Comparison of ENCODE assay signal across 8 cellular contexts in the genomic region with DNA sequence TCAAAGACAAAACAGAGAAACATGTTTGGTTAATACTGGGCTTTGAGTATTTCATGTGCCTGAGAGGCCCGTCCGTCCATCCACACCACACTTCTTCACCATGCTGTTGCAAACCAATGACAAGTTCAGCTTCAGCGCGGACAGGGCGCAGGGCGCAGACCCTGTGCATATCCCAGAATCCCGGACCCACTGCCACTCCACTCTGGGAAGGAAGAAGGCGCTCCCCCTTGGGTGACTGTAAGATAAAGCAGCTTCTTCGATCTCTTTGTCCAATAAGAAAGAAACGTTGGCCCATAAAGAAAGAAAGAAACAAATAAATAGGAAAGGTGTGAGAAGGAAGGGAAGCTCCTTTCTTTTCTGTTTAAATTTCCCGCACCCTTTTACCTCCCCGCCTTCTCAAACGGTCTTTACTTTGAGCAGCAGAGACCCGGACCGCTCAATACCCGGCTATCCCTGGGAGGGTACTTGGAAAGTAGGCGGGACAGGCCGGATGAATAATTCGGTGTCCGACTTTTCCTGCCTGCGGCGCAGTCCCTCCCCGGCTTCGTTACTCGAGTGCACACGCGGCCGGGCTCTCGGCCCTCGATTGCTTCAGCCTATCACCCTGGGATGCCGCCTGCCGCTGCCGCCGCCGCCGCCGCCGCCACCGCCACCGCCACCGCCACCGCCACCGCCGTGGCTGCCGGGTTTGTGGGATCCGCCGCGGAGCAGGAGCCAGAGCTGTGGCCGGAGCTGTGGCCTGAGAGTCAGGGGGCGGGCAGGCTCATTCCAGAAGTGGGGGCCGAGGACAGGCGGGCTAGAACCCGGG. TPM values are rescaled to one million over a fixed set of nuclear protein-coding genes. Genes with fewer than 3 reads are reported as not detected.
DNase-seq lines count a peak whose midpoint lies in the region; ATAC-seq and TF ChIP-seq lines count a peak whose summit lies in the region.

No MANE protein-coding gene starts in this region.

- TF ChIP-seq CTCF in neural crest cell (conservative IDR thresholded peaks at IDR 0.05): peak; percentile 23

- H3K4me3 Mint-ChIP-seq in activated naive CD4-positive, alpha-beta T cell treated with anti-CD3 and anti-CD28 coated beads, Interleukin-2, amount 50 U/mL, for 24 hours: peak overlapping the region; percentile 78
- H3K4me3 Mint-ChIP-seq in neural crest cell: peak overlapping the region; percentile 90

- peaks cover 12% of the 10 kb centered on the region for H3K27me3 ChIP-seq in thymus (ENCODE audit: control insufficient read depth, insufficient read depth)

- H3K4me1 Mint-ChIP-seq in activated naive CD4-positive, alpha-beta T cell treated with anti-CD3 and anti-CD28 coated beads, Interleukin-2, amount 50 U/mL, for 24 hours: peaks cover 12% of the 10 kb centered on the region
- H3K4me1 Mint-ChIP-seq in neural crest cell: peaks cover 36% of the 10 kb centered on the region

- no peak overlapping the region for H3K27ac Mint-ChIP-seq in activated naive CD4-positive, alpha-beta T cell treated with anti-CD3 and anti-CD28 coated beads, Interleukin-2, amount 50 U/mL, for 24 hours
- peak overlapping the region; percentile 95 for H3K27ac Mint-ChIP-seq in neural crest cell (ENCODE audit: unreplicated experiment)

- H3K27me3 Mint-ChIP-seq in activated naive CD4-positive, alpha-beta T cell treated with anti-CD3 and anti-CD28 coated beads, Interleukin-2, amount 50 U/mL, for 24 hours: peaks cover 63% of the 10 kb centered on the region
- H3K27me3 Mint-ChIP-seq in neural crest cell (ENCODE audit: low read depth): no peaks in the 10 kb centered on the region

- H3K9me3 ChIP-seq in thymus (ENCODE audit: control insufficient read depth): no peaks in the 10 kb centered on the region

- peak; percentile 78 for ATAC-seq in GM21381 (IDR thresholded peaks at IDR 0.05; ENCODE audit: unreplicated experiment)

- H3K36me3 Mint-ChIP-seq in activated naive CD4-positive, alpha-beta T cell treated with anti-CD3 and anti-CD28 coated beads, Interleukin-2, amount 50 U/mL, for 24 hours: peaks cover 3% of the 10 kb centered on the region
- peaks cover 2% of the 10 kb centered on the region for H3K36me3 Mint-ChIP-seq in neural crest cell (ENCODE audit: low read depth)

- H3K36me3 ChIP-seq in thymus (ENCODE audit: control insufficient read depth, insufficient read depth): no peaks in the 10 kb centered on the region

- peaks cover 18% of the 10 kb centered on the region for H3K9me3 Mint-ChIP-seq in activated naive CD4-positive, alpha-beta T cell treated with anti-CD3 and anti-CD28 coated beads, Interleukin-2, amount 50 U/mL, for 24 hours
- H3K9me3 Mint-ChIP-seq in neural crest cell: no peaks in the 10 kb centered on the region

- H3K4me3 ChIP-seq in thymus (ENCODE audit: low read length): peak overlapping the region; percentile 45

- DNase-seq in D341Med (ENCODE audit: low spot score) (peak; percentile 97), HPDE6-E6E7 (ENCODE audit: extremely low spot score) (peak; percentile 97), NOMO-1 (lab: John Stamatoyannopoulos, UW; ENCODE audit: unreplicated experiment in 2 of 2) (peak; percentile 87 to 93), glomerular endothelial cell (ENCODE audit: extremely low read depth, low read depth, low spot score) (peak; percentile 85), neural crest cell (ENCODE audit: low read depth, low spot score) (peak; percentile 83)

- H3K27ac ChIP-seq in thymus (ENCODE audit: low read depth): peak overlapping the region; percentile 10

- H3K4me1 ChIP-seq in thymus (ENCODE audit: control insufficient read depth, insufficient read depth, low read length): no peaks in the 10 kb centered on the region

- 1% methylated on average over 53 of the region's 53 CpGs for WGBS in thymus

RNA-seq across cellular contexts. Expression of gene RASAL2, which starts 0.6 kb away (rescaled TPM):
- total RNA-seq in glomerular endothelial cell: 30.2 and 35.9 TPM in 2 replicates
- total RNA-seq in neural crest cell: 20.9 and 25.5 TPM in 2 replicates
- polyA plus RNA-seq in thymus: 1.9 TPM

Comparison
In these comparisons a context has a peak if more than half of its experiments do, and no peak if none do; other contexts are left out.
1. Peak in every context shown above with its lines: DNase-seq, ATAC-seq, H3K4me3 ChIP-seq and H3K27ac ChIP-seq.